In the genomic region with DNA sequence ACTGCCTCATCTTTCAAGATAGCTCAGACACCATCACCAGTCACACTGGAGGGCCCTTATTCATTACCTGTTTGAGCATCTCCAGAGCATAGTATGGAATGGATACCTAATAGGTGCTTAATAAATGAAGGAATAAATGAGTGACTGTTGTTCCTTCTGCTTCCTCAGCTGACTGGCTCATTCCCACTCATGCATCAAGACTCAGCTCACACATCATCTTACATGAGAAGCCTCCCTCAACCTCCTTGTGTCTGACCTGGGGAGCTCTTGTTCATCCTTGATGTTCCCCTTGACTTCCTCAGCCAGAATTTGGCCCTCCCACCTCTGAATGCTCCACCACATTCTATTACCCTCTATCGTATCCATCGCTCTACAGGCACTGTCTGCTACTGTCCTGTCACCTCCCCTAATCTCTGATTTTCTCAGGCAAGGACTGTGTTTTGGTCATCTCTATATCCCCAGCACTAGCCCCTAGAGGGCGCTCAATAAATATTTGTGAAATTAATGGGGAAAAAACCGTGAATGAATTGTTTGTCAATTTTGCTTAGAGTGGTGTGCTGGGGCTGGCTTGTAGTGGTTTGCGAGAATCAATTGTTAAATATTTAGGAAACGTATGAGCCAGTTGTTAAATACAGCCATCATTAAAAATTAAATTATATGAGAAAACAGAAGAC, we compare ENCODE assay signal across 1 cellular context.
TF ChIP-seq lines count a peak whose summit lies in the region.

No MANE protein-coding gene starts in this region.

TF ChIP-seq in IMR-90, 13 proteins besides CTCF, POLR2A, EP300 and RAD21:
- peak; percentile 40; the same call in 1 of the 2 replicates for TF ChIP-seq SMC3 (IDR thresholded peaks at IDR 0.05; ENCODE audit: low read depth, low read length)
- TF ChIP-seq, protein P1, sequence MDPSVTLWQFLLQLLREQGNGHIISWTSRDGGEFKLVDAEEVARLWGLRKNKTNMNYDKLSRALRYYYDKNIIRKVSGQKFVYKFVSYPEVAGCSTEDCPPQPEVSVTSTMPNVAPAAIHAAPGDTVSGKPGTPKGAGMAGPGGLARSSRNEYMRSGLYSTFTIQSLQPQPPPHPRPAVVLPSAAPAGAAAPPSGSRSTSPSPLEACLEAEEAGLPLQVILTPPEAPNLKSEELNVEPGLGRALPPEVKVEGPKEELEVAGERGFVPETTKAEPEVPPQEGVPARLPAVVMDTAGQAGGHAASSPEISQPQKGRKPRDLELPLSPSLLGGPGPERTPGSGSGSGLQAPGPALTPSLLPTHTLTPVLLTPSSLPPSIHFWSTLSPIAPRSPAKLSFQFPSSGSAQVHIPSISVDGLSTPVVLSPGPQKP (IDR thresholded peaks at IDR 0.05; ENCODE audit: borderline replicate concordance, low read depth, low read length), result no peak
TF ChIP-seq in IMR-90: peak in this region for 1.
